8 cellular contexts compared by ENCODE assay signal in the genomic region with DNA sequence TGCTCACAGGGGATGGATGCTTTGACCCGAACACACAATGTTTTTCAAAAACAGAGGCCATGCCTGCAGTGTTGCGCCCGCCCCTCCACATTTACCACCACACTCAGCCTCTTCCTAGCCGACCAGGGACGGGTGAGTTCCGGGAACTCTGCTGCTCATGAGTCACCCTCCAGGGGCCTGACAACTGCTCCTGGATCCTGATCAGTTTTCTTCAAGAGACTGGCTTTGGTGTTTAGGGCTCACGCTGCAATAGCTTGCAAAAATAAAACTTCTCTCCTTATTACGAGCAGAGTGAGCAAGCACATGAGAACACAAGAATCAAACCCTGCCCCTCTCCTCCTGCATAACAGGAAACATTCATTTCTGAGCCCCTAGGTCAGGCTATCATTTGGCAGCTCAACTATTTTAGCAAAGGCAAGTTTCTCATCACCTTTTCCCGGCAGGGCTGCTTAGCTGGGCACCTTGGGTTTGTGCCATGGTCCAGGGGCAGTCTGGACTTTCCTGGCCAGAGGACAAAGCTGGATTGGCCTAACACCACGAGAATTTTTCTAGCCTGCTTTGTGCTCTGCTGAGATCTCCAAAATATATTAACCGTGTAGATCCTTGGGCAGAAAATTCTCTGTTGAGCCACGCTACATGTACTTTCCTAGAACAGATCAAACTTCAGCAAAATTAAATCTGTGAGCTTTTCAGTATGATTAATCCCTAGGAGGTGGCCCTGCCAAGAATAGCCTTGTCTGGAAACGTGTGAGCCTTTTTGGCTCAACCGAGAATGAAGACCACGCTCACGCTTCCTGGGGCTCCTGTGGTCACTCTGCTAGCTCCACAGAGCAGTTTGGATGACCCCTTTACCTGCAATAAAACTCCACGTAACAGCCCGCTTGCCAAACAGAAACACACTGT. TPM values are rescaled to one million over a fixed set of nuclear protein-coding genes. Genes with fewer than 3 reads are reported as not detected.
DNase-seq lines count a peak whose midpoint lies in the region; ATAC-seq, FAIRE-seq and TF ChIP-seq lines count a peak whose summit lies in the region.

No MANE protein-coding gene starts in this region.

- H3K27ac ChIP-seq in left ventricle myocardium inferior (replicated peaks) (peak overlapping the region; percentile 71), sigmoid colon (peak overlapping the region; percentile 79 to 92 (median 88)), small intestine (ENCODE audit: low read depth in 1 of 2, low read length in 1 of 2) (peak overlapping the region in 1 of 2 donors; percentile 82)

- H3K36me3 ChIP-seq in left ventricle myocardium inferior (no peaks in the 10 kb centered on the region), sigmoid colon (no peaks in the 10 kb centered on the region), small intestine (ENCODE audit: control insufficient read depth in 2 of 2, insufficient read depth in 2 of 2, low read length in 2 of 2) (no peaks in the 10 kb centered on the region)

- DNase-seq in HK-2 (ENCODE audit: unreplicated experiment): peak; percentile 57
- DNase-seq in activated CD8-positive, alpha-beta T cell treated with anti-CD3 and anti-CD28 coated beads for 36 hours: peak; percentile 45
- peak; percentile 59 for DNase-seq in left ventricle myocardium inferior
- DNase-seq in sigmoid colon: peak; percentile 93
- no peak for DNase-seq in NOMO-1 treated with DMSO at 0.1 percent for 48 hours (lab: John Stamatoyannopoulos, UW; ENCODE audit: unreplicated experiment)
- DNase-seq in small intestine: no peak

- peaks cover 2% of the 10 kb centered on the region for H3K27me3 Mint-ChIP-seq in activated CD8-positive, alpha-beta T cell treated with anti-CD3 and anti-CD28 coated beads for 36 hours

- CTCF ChIA-PET in activated CD8-positive, alpha-beta T cell treated with anti-CD3 and anti-CD28 coated beads for 36 hours (lab: Charles Lee): interaction anchor here (3.5 to 4.3 kb wide), 2 partner anchors 13 to 19 kb away, joined by 25 to 36 read pairs; no protein-coding TSS in a partner anchor

- H3K4me1 ChIP-seq in left ventricle myocardium inferior: peaks cover 32% of the 10 kb centered on the region
- H3K4me1 ChIP-seq in sigmoid colon: peaks cover 0 to 89% (median 80%) of the 10 kb centered on the region in 4 donors
- H3K4me1 ChIP-seq in small intestine (ENCODE audit: control insufficient read depth in 2 of 2, insufficient read depth in 1 of 2, low read depth in 1 of 2, low read length in 1 of 2): peaks cover 0 to 3% of the 10 kb centered on the region in 2 donors

- H3K9me3 ChIP-seq in left ventricle myocardium inferior (replicated peaks): no peaks in the 10 kb centered on the region
- no peaks in the 10 kb centered on the region for H3K9me3 ChIP-seq in sigmoid colon
- H3K9me3 ChIP-seq in small intestine (ENCODE audit: control insufficient read depth, low read depth): no peaks in the 10 kb centered on the region

- ATAC-seq in activated CD8-positive, alpha-beta T cell treated with anti-CD3 and anti-CD28 coated beads for 36 hours: peak; percentile 88
- no peak for ATAC-seq in GM18858 (IDR thresholded peaks at IDR 0.05; ENCODE audit: unreplicated experiment)
- no peak for ATAC-seq in GM19324 (IDR thresholded peaks at IDR 0.05; ENCODE audit: low FRiP score, unreplicated experiment)

- H3K27me3 ChIP-seq in left ventricle myocardium inferior (ENCODE audit: low read depth): peaks cover 5% of the 10 kb centered on the region
- no peaks in the 10 kb centered on the region for H3K27me3 ChIP-seq in sigmoid colon
- no peaks in the 10 kb centered on the region for H3K27me3 ChIP-seq in small intestine (ENCODE audit: control insufficient read depth in 2 of 2, insufficient read depth in 2 of 2, low read length in 2 of 2)

- intact Hi-C loops in activated CD8-positive, alpha-beta T cell treated with anti-CD3 and anti-CD28 coated beads for 36 hours (cut with micrococcal nuclease): no loop called here
- intact Hi-C loops in left ventricle myocardium inferior (cut with micrococcal nuclease): no loop called here
- intact Hi-C loops in sigmoid colon (cut with DNase I): loop anchor here (2.0 to 5.0 kb wide), 2 partner anchors 71 to 155 kb away; no protein-coding TSS in a partner anchor

- H3K4me3 ChIP-seq in left ventricle myocardium inferior (peak overlapping the region; percentile 23), sigmoid colon (peak overlapping the region in 2 of 4 donors; percentile 18 to 23), small intestine (ENCODE audit: low read depth in 1 of 2, low read length in 2 of 2) (no peak overlapping the region)

- peak in 1 of 4 donors; percentile 59 for TF ChIP-seq EP300 in sigmoid colon (IDR thresholded peaks at IDR 0.05)

- no peak for TF ChIP-seq CTCF in activated CD8-positive, alpha-beta T cell treated with anti-CD3 and anti-CD28 coated beads for 36 hours (IDR thresholded peaks at IDR 0.05)
- TF ChIP-seq CTCF in left ventricle myocardium inferior (IDR thresholded peaks at IDR 0.05; ENCODE audit: borderline replicate concordance) (no peak), sigmoid colon (IDR thresholded peaks at IDR 0.05) (no peak)

- peak overlapping the region; percentile 50 for H3K27ac Mint-ChIP-seq in activated CD8-positive, alpha-beta T cell treated with anti-CD3 and anti-CD28 coated beads for 36 hours

- peaks cover 8% of the 10 kb centered on the region for H3K4me1 Mint-ChIP-seq in activated CD8-positive, alpha-beta T cell treated with anti-CD3 and anti-CD28 coated beads for 36 hours (ENCODE audit: low read depth)

- POLR2A ChIA-PET in activated CD8-positive, alpha-beta T cell treated with anti-CD3 and anti-CD28 coated beads for 36 hours (lab: Charles Lee): no interaction called here

- H3K9me3 Mint-ChIP-seq in activated CD8-positive, alpha-beta T cell treated with anti-CD3 and anti-CD28 coated beads for 36 hours: no peaks in the 10 kb centered on the region

- TF ChIP-seq POLR2A in sigmoid colon (IDR thresholded peaks at IDR 0.05): no peak

- H3K36me3 Mint-ChIP-seq in activated CD8-positive, alpha-beta T cell treated with anti-CD3 and anti-CD28 coated beads for 36 hours (ENCODE audit: low read depth): no peaks in the 10 kb centered on the region

- no peak for FAIRE-seq in small intestine (lab: Jason Lieb, UNC)

- WGBS in sigmoid colon, 2 donors: 54 to 76% methylated on average over 18 of the region's 18 CpGs
- WGBS in small intestine, 3 donors: 48 to 71% (median 67%) methylated on average over 18 of the region's 18 CpGs

- H3K4me3 Mint-ChIP-seq in activated CD8-positive, alpha-beta T cell treated with anti-CD3 and anti-CD28 coated beads for 36 hours: no peak overlapping the region

RNA-seq across cellular contexts. Expression of a gene that starts 52.7 kb away (rescaled TPM):
- not detected for total RNA-seq in activated CD8-positive, alpha-beta T cell treated with anti-CD3 and anti-CD28 coated beads for 36 hours
- total RNA-seq in left ventricle myocardium inferior: not detected
- total RNA-seq in sigmoid colon: not detected
- under 1 TPM in 1 of 3 donors, not detected in 2; 0.26 TPM for polyA plus RNA-seq in sigmoid colon
- polyA plus RNA-seq in small intestine: under 1 TPM in 1 of 3 donors, not detected in 2; 0.22 TPM

Comparison
In these comparisons a context has a peak if more than half of its experiments do, and no peak if none do; other contexts are left out.
1. DNase-seq: peak in HK-2 (single experiment), activated CD8-positive, alpha-beta T cell treated with anti-CD3 and anti-CD28 coated beads for 36 hours (single experiment), left ventricle myocardium inferior (single experiment) and sigmoid colon (single experiment); none in NOMO-1 treated with DMSO at 0.1 percent for 48 hours (single experiment) and small intestine (single experiment).